Comparison of ENCODE assay signal across 8 cellular contexts in the genomic region with DNA sequence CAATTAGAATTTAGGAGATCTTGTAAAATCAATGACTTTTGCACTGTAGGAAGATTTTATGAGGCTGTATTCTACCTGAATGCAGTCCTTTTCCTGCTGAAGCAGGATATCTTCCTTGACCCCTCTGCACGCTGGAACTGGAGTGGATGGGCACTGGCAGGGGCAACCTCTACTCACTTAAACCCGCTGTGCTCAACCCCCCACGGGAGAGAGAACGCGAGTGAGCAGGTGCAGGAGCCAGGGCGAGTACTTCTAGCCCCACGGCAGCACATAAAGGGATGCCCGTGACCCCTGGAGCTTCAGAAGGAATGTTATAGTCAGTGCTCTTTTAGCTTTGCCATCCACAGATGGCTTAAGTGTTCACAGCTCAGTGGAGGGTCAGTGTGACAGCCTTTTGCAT.
"Had no signal": no experiment of that assay in that cellular context is flagged by ENCODE, and none has a peak within 500 bp of the region (broad histone marks: within the 10 kb centered on the region; RNA-seq: fewer than 3 reads in every experiment).

No MANE protein-coding gene starts in this region.

- FAIRE-seq: H1, H54, HepG2 had no signal

- H3K9me3 Mint-ChIP-seq: H9 had no signal

- H3K4me3 Mint-ChIP-seq: H9, IgD-negative memory B cell had no signal

- H3K4me1 Mint-ChIP-seq: IgD-negative memory B cell had no signal

- H3K27ac Mint-ChIP-seq: H9, IgD-negative memory B cell had no signal

- ATAC-seq: HepG2 had no signal

- DNase-seq: GM23248, H9, HCEC 1CT had no signal

- H3K27me3 Mint-ChIP-seq: IgD-negative memory B cell had no signal

- H3K9ac ChIP-seq: GM23248 had no signal

- H2AFZ ChIP-seq: GM23248 had no signal

- H3K27ac ChIP-seq: GM23248, HL-60 had no signal

- H3K4me3 ChIP-seq: GM23248 had no signal
